ENCODE assay signal across 24 cellular contexts in genomic region chr16:35562471-35562870, GRCh38.
"Had no signal": no experiment of that assay in that cellular context is flagged by ENCODE, and none has a peak within 500 bp of the region (broad histone marks: within the 10 kb centered on the region; RNA-seq: fewer than 3 reads in every experiment).

No MANE protein-coding gene starts in this region.

- H3K27me3 ChIP-seq: brain microvascular endothelial cell had no signal

- H3K9ac ChIP-seq: SK-N-SH had no signal

- H3K4me3 ChIP-seq: PC-9 had no signal

- H3K4me2 ChIP-seq: PC-9, SK-N-SH had no signal

- DNase-seq: activated CD4-positive, alpha-beta memory T cell treated with anti-CD3 and anti-CD28 coated beads for 36 hours; activated CD4-positive, alpha-beta T cell treated with anti-CD3 and anti-CD28 coated beads, Interleukin-2, amount 10 ng/mL, durations not matched to agents 7 days and 5 days; activated CD4-positive, CD25-positive, alpha-beta regulatory T cell; activated CD8-positive, alpha-beta memory T cell treated with anti-CD3 and anti-CD28 coated beads for 24 hours; activated gamma-delta T cell; activated naive CD4-positive, alpha-beta T cell treated with anti-CD3 and anti-CD28 coated beads, Interleukin-2, amount 10 ng/mL, durations not matched to agents 7 days and 5 days; activated naive CD8-positive, alpha-beta T cell treated with anti-CD3 and anti-CD28 coated beads for 36 hours; activated T-cell treated with anti-CD3 and anti-CD28 coated beads, Interleukin-2, amount 50 U/mL, for 48 hours; brain microvascular endothelial cell; caudate nucleus; Kasumi-1; NCI-H1092; NCI-H1417; NCI-H2029; NCI-H2107; NCI-H2171 treated with DMSO at 0.1 percent for 48 hours; NCI-H226; NCI-H526 treated with DMSO at 0.1 percent for 48 hours; PC-9; SK-N-SH; T-helper 1 cell had no signal

- H3K36me3 ChIP-seq: brain microvascular endothelial cell had no signal

- H3K27ac ChIP-seq: brain microvascular endothelial cell, PC-9, VCaP had no signal

- H3K9me3 ChIP-seq: SK-N-SH had no signal

- H2AFZ ChIP-seq: PC-9 had no signal

- ATAC-seq: activated T-helper 17 cell treated with anti-CD3 and anti-CD28 coated beads, Interleukin-2, amount 50 U/mL, for 72 hours; Right ventricle myocardium inferior had no signal
